In the genomic region with DNA sequence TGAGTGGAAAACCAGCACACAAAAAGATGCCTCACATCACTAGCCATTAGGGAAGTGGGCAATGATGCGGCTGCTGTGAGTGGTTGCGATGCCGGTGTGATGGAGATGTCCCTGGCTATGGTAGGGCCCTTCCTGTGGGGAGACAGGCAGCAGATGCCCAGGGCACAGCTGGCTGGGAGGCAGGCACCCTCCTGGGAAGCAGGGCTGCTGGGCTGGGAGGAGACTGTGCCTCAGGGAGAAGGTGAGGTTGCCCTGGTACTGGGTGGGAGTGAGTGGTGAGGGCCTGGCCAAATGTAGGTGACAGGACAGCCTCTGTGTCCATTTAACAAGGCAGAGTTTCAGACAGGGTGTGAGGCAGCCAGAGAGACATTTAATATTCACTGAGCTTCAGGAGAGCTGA, we compare ENCODE assay signal across 15 cellular contexts.
A peak's percentile ranks its signal among the peaks of the same experiment; 100 is the strongest.
DNase-seq lines count a peak whose midpoint lies in the region; ATAC-seq and TF ChIP-seq lines count a peak whose summit lies in the region.
"Had no signal": no experiment of that assay in that cellular context is flagged by ENCODE, and none has a peak within 500 bp of the region (broad histone marks: within the 10 kb centered on the region; RNA-seq: fewer than 3 reads in every experiment).

No MANE protein-coding gene starts in this region.

- H3K9me3 Mint-ChIP-seq in activated CD4-positive, alpha-beta T cell treated with anti-CD3 and anti-CD28 coated beads, Interleukin-2, amount 10 ng/mL, durations not matched to agents 24 days and 14 days, result peaks cover 4% of the 10 kb centered on the region
- H3K9me3 Mint-ChIP-seq in activated CD4-positive, alpha-beta T cell treated with anti-CD3 and anti-CD28 coated beads, Interleukin-2, amount 10 ng/mL, durations not matched to agents 7 days and 5 days, result peaks cover 10% of the 10 kb centered on the region
- H3K9me3 Mint-ChIP-seq in nephron progenitor cell, result peaks cover 11% of the 10 kb centered on the region
- H3K9me3 Mint-ChIP-seq in stimulated activated effector memory CD8-positive, alpha-beta T cell treated with anti-CD3 and anti-CD28 coated beads, Interleukin-12 subunit alpha, Interleukin-12 subunit beta, amount 100 ng/mL, for 72 hours, result peaks cover 7% of the 10 kb centered on the region

- no peak for TF ChIP-seq POLR2A in upper lobe of left lung (IDR thresholded peaks at IDR 0.05)

- no peaks in the 10 kb centered on the region for H3K27me3 Mint-ChIP-seq in activated CD4-positive, alpha-beta T cell treated with anti-CD3 and anti-CD28 coated beads, Interleukin-2, amount 10 ng/mL, durations not matched to agents 24 days and 14 days
- H3K27me3 Mint-ChIP-seq in activated CD4-positive, alpha-beta T cell treated with anti-CD3 and anti-CD28 coated beads, Interleukin-2, amount 10 ng/mL, durations not matched to agents 7 days and 5 days, result no peaks in the 10 kb centered on the region
- peaks cover 3% of the 10 kb centered on the region for H3K27me3 Mint-ChIP-seq in nephron progenitor cell (ENCODE audit: low read depth, poor library complexity)

- H3K4me3 Mint-ChIP-seq in activated CD4-positive, alpha-beta T cell treated with anti-CD3 and anti-CD28 coated beads, Interleukin-2, amount 10 ng/mL, durations not matched to agents 24 days and 14 days, result no peak overlapping the region
- no peak overlapping the region for H3K4me3 Mint-ChIP-seq in activated CD4-positive, alpha-beta T cell treated with anti-CD3 and anti-CD28 coated beads, Interleukin-2, amount 10 ng/mL, durations not matched to agents 7 days and 5 days
- H3K4me3 Mint-ChIP-seq in nephron progenitor cell, result no peak overlapping the region
- H3K4me3 Mint-ChIP-seq in stimulated activated effector memory CD8-positive, alpha-beta T cell treated with anti-CD3 and anti-CD28 coated beads, Interleukin-12 subunit alpha, Interleukin-12 subunit beta, amount 100 ng/mL, for 72 hours, result no peak overlapping the region
- H3K4me3 Mint-ChIP-seq: CD14-positive monocyte; CD8-positive, alpha-beta T cell had no signal

- H3K36me3 ChIP-seq in upper lobe of left lung, result no peaks in the 10 kb centered on the region

- H3K4me3 ChIP-seq in upper lobe of left lung, result no peak overlapping the region
- H3K4me3 ChIP-seq: GM23248 had no signal

- intact Hi-C loops in activated CD4-positive, alpha-beta T cell treated with anti-CD3 and anti-CD28 coated beads, Interleukin-2, amount 10 ng/mL, durations not matched to agents 24 days and 14 days (cut with micrococcal nuclease), result no loop called here

- H3K27ac Mint-ChIP-seq in activated CD4-positive, alpha-beta T cell treated with anti-CD3 and anti-CD28 coated beads, Interleukin-2, amount 10 ng/mL, durations not matched to agents 24 days and 14 days, result no peak overlapping the region
- no peak overlapping the region for H3K27ac Mint-ChIP-seq in activated CD4-positive, alpha-beta T cell treated with anti-CD3 and anti-CD28 coated beads, Interleukin-2, amount 10 ng/mL, durations not matched to agents 7 days and 5 days
- peak overlapping the region; percentile 44 for H3K27ac Mint-ChIP-seq in nephron progenitor cell
- H3K27ac Mint-ChIP-seq in stimulated activated effector memory CD8-positive, alpha-beta T cell treated with anti-CD3 and anti-CD28 coated beads, Interleukin-12 subunit alpha, Interleukin-12 subunit beta, amount 100 ng/mL, for 72 hours, result no peak overlapping the region
- H3K27ac Mint-ChIP-seq: CD14-positive monocyte; CD8-positive, alpha-beta T cell had no signal

- 97% methylated on average over 3 of the region's 3 CpGs for WGBS in upper lobe of left lung, 2 donors

- no peak overlapping the region for H3K27ac ChIP-seq in upper lobe of left lung
- H3K27ac ChIP-seq: 22Rv1, GM23248 had no signal

- POLR2A ChIA-PET in activated CD4-positive, alpha-beta T cell treated with anti-CD3 and anti-CD28 coated beads, Interleukin-2, amount 10 ng/mL, durations not matched to agents 7 days and 5 days (lab: Charles Lee), result no interaction called here

- TF ChIP-seq EP300 in upper lobe of left lung (IDR thresholded peaks at IDR 0.05), result no peak

- no peaks in the 10 kb centered on the region for H3K27me3 ChIP-seq in upper lobe of left lung

- TF ChIP-seq CTCF in nephron progenitor cell (IDR thresholded peaks at IDR 0.05) (no peak), upper lobe of left lung (IDR thresholded peaks at IDR 0.05) (no peak)

- DNase-seq in activated CD4-positive, alpha-beta T cell treated with anti-CD3 and anti-CD28 coated beads, Interleukin-2, amount 10 ng/mL, durations not matched to agents 24 days and 14 days, result peak; percentile 4
- no peak for DNase-seq in activated CD4-positive, alpha-beta T cell treated with anti-CD3 and anti-CD28 coated beads, Interleukin-2, amount 10 ng/mL, durations not matched to agents 7 days and 5 days
- DNase-seq in nephron progenitor cell (no peak), upper lobe of left lung (no peak)
- no peak for DNase-seq in stimulated activated effector memory CD8-positive, alpha-beta T cell treated with anti-CD3 and anti-CD28 coated beads, Interleukin-12 subunit alpha, Interleukin-12 subunit beta, amount 100 ng/mL, for 72 hours (ENCODE audit: low spot score in 2 of 2)
- DNase-seq: Caco-2; CD8-positive, alpha-beta T cell; DND-41; GDM1; GM23248; H7 had no signal

- no peaks in the 10 kb centered on the region for H3K4me1 Mint-ChIP-seq in activated CD4-positive, alpha-beta T cell treated with anti-CD3 and anti-CD28 coated beads, Interleukin-2, amount 10 ng/mL, durations not matched to agents 24 days and 14 days
- H3K4me1 Mint-ChIP-seq in activated CD4-positive, alpha-beta T cell treated with anti-CD3 and anti-CD28 coated beads, Interleukin-2, amount 10 ng/mL, durations not matched to agents 7 days and 5 days, result no peaks in the 10 kb centered on the region
- peaks cover 4% of the 10 kb centered on the region for H3K4me1 Mint-ChIP-seq in nephron progenitor cell
- H3K4me1 Mint-ChIP-seq in stimulated activated effector memory CD8-positive, alpha-beta T cell treated with anti-CD3 and anti-CD28 coated beads, Interleukin-12 subunit alpha, Interleukin-12 subunit beta, amount 100 ng/mL, for 72 hours, result no peaks in the 10 kb centered on the region
- H3K4me1 Mint-ChIP-seq: CD14-positive monocyte had no signal

- H3K36me3 Mint-ChIP-seq in activated CD4-positive, alpha-beta T cell treated with anti-CD3 and anti-CD28 coated beads, Interleukin-2, amount 10 ng/mL, durations not matched to agents 24 days and 14 days (ENCODE audit: low read depth), result no peaks in the 10 kb centered on the region
- no peaks in the 10 kb centered on the region for H3K36me3 Mint-ChIP-seq in activated CD4-positive, alpha-beta T cell treated with anti-CD3 and anti-CD28 coated beads, Interleukin-2, amount 10 ng/mL, durations not matched to agents 7 days and 5 days (ENCODE audit: low read depth)
- no peaks in the 10 kb centered on the region for H3K36me3 Mint-ChIP-seq in nephron progenitor cell (ENCODE audit: low read depth)
- H3K36me3 Mint-ChIP-seq in stimulated activated effector memory CD8-positive, alpha-beta T cell treated with anti-CD3 and anti-CD28 coated beads, Interleukin-12 subunit alpha, Interleukin-12 subunit beta, amount 100 ng/mL, for 72 hours, result no peaks in the 10 kb centered on the region
- H3K36me3 Mint-ChIP-seq: CD14-positive monocyte; CD8-positive, alpha-beta T cell had no signal

- ATAC-seq in stimulated activated effector memory CD8-positive, alpha-beta T cell treated with anti-CD3 and anti-CD28 coated beads, Interleukin-12 subunit alpha, Interleukin-12 subunit beta, amount 100 ng/mL, for 72 hours, result peak; percentile 24
- ATAC-seq in upper lobe of left lung (ENCODE audit: low FRiP score in 2 of 2) (no peak), GM19324 (IDR thresholded peaks at IDR 0.05; ENCODE audit: low FRiP score, unreplicated experiment) (no peak), GM19328 (IDR thresholded peaks at IDR 0.05; ENCODE audit: unreplicated experiment) (no peak)
- ATAC-seq: CD8-positive, alpha-beta T cell had no signal

- CTCF ChIA-PET in activated CD4-positive, alpha-beta T cell treated with anti-CD3 and anti-CD28 coated beads, Interleukin-2, amount 10 ng/mL, durations not matched to agents 7 days and 5 days (lab: Charles Lee), result no interaction called here

- peaks cover 0 to 8% (median 0%) of the 10 kb centered on the region in 4 donors for H3K9me3 ChIP-seq in upper lobe of left lung
- H3K9me3 ChIP-seq: Caco-2 had no signal

- no peaks in the 10 kb centered on the region for H3K4me1 ChIP-seq in upper lobe of left lung
- H3K4me1 ChIP-seq: Caco-2 had no signal
